In the genomic region with DNA sequence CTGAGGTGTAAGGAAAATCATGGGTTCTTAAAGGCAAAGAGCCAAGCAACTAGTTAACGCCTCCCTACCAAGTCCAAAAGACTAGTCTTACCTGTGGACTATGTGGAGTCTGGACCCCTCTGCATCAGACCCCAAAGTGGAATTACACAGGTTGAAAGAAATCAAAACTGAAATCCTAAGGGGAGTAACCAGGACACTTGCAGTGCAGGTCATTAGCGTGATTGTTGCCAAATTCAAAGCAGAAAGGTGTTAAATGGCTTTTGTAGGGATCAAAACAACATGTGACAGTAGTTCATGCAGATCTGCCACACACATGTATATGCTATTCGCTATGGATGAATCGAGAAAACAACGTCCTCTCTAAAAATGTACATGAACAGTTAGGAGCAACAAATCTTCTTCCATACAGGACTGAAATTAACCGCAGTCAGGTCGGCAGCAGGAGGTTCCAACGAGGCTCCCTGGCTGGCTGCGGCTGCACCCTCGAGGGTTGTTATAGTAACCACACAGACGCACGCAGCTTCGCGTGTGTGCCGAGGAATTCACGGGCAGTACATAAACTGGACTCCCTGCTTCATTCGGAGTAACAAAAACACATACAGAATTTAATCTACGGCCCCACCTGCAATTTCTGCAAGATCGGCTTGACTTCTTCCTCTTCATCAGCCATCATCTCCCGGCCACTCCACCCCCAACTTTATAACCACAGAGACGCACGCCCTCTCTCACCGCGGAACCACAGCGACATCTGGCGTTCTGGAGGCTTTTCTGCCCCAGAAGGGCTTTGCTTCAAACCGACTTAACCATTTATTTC, we compare ENCODE assay signal across 1 cellular context.
TF ChIP-seq lines count a peak whose summit lies in the region.

A gene with protein sequence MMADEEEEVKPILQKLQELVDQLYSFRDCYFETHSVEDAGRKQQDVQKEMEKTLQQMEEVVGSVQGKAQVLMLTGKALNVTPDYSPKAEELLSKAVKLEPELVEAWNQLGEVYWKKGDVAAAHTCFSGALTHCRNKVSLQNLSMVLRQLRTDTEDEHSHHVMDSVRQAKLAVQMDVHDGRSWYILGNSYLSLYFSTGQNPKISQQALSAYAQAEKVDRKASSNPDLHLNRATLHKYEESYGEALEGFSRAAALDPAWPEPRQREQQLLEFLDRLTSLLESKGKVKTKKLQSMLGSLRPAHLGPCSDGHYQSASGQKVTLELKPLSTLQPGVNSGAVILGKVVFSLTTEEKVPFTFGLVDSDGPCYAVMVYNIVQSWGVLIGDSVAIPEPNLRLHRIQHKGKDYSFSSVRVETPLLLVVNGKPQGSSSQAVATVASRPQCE (minus strand): TSS at position 687 of the 814 bp plus-strand sequence. CDS start 14 bp downstream, at position 673.

TF ChIP-seq in GM12878, 131 proteins besides CTCF, POLR2A, EP300 and RAD21 (continued from another document):
- TF ChIP-seq, protein P1, sequence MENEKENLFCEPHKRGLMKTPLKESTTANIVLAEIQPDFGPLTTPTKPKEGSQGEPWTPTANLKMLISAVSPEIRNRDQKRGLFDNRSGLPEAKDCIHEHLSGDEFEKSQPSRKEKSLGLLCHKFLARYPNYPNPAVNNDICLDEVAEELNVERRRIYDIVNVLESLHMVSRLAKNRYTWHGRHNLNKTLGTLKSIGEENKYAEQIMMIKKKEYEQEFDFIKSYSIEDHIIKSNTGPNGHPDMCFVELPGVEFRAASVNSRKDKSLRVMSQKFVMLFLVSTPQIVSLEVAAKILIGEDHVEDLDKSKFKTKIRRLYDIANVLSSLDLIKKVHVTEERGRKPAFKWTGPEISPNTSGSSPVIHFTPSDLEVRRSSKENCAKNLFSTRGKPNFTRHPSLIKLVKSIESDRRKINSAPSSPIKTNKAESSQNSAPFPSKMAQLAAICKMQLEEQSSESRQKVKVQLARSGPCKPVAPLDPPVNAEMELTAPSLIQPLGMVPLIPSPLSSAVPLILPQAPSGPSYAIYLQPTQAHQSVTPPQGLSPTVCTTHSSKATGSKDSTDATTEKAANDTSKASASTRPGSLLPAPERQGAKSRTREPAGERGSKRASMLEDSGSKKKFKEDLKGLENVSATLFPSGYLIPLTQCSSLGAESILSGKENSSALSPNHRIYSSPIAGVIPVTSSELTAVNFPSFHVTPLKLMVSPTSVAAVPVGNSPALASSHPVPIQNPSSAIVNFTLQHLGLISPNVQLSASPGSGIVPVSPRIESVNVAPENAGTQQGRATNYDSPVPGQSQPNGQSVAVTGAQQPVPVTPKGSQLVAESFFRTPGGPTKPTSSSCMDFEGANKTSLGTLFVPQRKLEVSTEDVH (IDR thresholded peaks at IDR 0.05; ENCODE audit: low read depth, partially characterized antibody) = peak; percentile 45
- TF ChIP-seq RUNX3 (IDR thresholded peaks at IDR 0.05; ENCODE audit: low read length) = peak; percentile 97
- TF ChIP-seq RB1 (IDR thresholded peaks at IDR 0.05; ENCODE audit: borderline replicate concordance) = no peak; the same call in 1 of the 2 replicates
- peak; percentile 61; the same call in 1 of the 2 replicates for TF ChIP-seq SMC3 (IDR thresholded peaks at IDR 0.05; ENCODE audit: borderline replicate concordance, low read length)
- TF ChIP-seq ZNF274 (IDR thresholded peaks at IDR 0.05; ENCODE audit: insufficient read depth, insufficient read length) = no peak
- no peak for TF ChIP-seq TCF7 (IDR thresholded peaks at IDR 0.05; ENCODE audit: borderline replicate concordance)
- TF ChIP-seq TCF12 (IDR thresholded peaks at IDR 0.05; ENCODE audit: low read depth, low read length) = 0 out of 2 replicates have a peak, but pooled peaks have one; percentile 27
- TF ChIP-seq CBFB (IDR thresholded peaks at IDR 0.05; ENCODE audit: low read depth) = peak; percentile 77; the same call in 1 of the 2 replicates
- peak; percentile 59 for TF ChIP-seq HCFC1 (IDR thresholded peaks at IDR 0.05; ENCODE audit: low read length)
- TF ChIP-seq, protein P2, sequence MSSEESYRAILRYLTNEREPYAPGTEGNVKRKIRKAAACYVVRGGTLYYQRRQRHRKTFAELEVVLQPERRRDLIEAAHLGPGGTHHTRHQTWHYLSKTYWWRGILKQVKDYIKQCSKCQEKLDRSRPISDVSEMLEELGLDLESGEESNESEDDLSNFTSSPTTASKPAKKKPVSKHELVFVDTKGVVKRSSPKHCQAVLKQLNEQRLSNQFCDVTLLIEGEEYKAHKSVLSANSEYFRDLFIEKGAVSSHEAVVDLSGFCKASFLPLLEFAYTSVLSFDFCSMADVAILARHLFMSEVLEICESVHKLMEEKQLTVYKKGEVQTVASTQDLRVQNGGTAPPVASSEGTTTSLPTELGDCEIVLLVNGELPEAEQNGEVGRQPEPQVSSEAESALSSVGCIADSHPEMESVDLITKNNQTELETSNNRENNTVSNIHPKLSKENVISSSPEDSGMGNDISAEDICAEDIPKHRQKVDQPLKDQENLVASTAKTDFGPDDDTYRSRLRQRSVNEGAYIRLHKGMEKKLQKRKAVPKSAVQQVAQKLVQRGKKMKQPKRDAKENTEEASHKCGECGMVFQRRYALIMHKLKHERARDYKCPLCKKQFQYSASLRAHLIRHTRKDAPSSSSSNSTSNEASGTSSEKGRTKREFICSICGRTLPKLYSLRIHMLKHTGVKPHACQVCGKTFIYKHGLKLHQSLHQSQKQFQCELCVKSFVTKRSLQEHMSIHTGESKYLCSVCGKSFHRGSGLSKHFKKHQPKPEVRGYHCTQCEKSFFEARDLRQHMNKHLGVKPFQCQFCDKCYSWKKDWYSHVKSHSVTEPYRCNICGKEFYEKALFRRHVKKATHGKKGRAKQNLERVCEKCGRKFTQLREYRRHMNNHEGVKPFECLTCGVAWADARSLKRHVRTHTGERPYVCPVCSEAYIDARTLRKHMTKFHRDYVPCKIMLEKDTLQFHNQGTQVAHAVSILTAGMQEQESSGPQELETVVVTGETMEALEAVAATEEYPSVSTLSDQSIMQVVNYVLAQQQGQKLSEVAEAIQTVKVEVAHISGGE (CRISPR knock-in tag; IDR thresholded peaks at IDR 0.05) = no peak
- TF ChIP-seq TCF3 (IDR thresholded peaks at IDR 0.05; ENCODE audit: borderline replicate concordance, insufficient read depth, low read depth, low read length) = no peak
- peak in 1 of 2 experiments; percentile 89; a peak in 2 of 3 replicates for TF ChIP-seq EGR1 (IDR thresholded peaks at IDR 0.05; ENCODE audit: borderline replicate concordance in 1 of 2, low read depth in 2 of 2, low read length in 2 of 2)
- TF ChIP-seq, protein P3, sequence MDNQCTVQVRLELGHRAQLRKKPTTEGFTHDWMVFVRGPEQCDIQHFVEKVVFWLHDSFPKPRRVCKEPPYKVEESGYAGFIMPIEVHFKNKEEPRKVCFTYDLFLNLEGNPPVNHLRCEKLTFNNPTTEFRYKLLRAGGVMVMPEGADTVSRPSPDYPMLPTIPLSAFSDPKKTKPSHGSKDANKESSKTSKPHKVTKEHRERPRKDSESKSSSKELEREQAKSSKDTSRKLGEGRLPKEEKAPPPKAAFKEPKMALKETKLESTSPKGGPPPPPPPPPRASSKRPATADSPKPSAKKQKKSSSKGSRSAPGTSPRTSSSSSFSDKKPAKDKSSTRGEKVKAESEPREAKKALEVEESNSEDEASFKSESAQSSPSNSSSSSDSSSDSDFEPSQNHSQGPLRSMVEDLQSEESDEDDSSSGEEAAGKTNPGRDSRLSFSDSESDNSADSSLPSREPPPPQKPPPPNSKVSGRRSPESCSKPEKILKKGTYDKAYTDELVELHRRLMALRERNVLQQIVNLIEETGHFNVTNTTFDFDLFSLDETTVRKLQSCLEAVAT (IDR thresholded peaks at IDR 0.05) = peak; percentile 87; the same call in 1 of the 2 replicates
- peak; percentile 87; the same call in 1 of the 2 replicates for TF ChIP-seq SIN3A (IDR thresholded peaks at IDR 0.05; ENCODE audit: low read depth, low read length)
- TF ChIP-seq, protein P4, sequence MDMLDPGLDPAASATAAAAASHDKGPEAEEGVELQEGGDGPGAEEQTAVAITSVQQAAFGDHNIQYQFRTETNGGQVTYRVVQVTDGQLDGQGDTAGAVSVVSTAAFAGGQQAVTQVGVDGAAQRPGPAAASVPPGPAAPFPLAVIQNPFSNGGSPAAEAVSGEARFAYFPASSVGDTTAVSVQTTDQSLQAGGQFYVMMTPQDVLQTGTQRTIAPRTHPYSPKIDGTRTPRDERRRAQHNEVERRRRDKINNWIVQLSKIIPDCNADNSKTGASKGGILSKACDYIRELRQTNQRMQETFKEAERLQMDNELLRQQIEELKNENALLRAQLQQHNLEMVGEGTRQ (IDR thresholded peaks at IDR 0.05; ENCODE audit: borderline replicate concordance, low read depth, low read length) = no peak
- 0 out of 2 replicates have a peak, but pooled peaks have one; percentile 5 for TF ChIP-seq JUND (IDR thresholded peaks at IDR 0.05; ENCODE audit: low read depth, low read length)
- no peak for TF ChIP-seq BRCA1 (IDR thresholded peaks at IDR 0.05; ENCODE audit: low read depth, low read length)
- 0 out of 2 replicates have a peak, but pooled peaks have one; percentile 56 for TF ChIP-seq MYB (IDR thresholded peaks at IDR 0.05; ENCODE audit: borderline replicate concordance, low read depth, low read length)
- 0 out of 2 replicates have a peak, but pooled peaks have one; percentile 44 for TF ChIP-seq IRF4 (IDR thresholded peaks at IDR 0.05; ENCODE audit: low read depth, low read length)
- 0 out of 2 replicates have a peak, but pooled peaks have one; percentile 19 for TF ChIP-seq TBL1XR1 (IDR thresholded peaks at IDR 0.05; ENCODE audit: low read depth, low read length)
- TF ChIP-seq, protein P5, sequence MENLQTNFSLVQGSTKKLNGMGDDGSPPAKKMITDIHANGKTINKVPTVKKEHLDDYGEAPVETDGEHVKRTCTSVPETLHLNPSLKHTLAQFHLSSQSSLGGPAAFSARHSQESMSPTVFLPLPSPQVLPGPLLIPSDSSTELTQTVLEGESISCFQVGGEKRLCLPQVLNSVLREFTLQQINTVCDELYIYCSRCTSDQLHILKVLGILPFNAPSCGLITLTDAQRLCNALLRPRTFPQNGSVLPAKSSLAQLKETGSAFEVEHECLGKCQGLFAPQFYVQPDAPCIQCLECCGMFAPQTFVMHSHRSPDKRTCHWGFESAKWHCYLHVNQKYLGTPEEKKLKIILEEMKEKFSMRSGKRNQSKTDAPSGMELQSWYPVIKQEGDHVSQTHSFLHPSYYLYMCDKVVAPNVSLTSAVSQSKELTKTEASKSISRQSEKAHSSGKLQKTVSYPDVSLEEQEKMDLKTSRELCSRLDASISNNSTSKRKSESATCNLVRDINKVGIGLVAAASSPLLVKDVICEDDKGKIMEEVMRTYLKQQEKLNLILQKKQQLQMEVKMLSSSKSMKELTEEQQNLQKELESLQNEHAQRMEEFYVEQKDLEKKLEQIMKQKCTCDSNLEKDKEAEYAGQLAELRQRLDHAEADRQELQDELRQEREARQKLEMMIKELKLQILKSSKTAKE (IDR thresholded peaks at IDR 0.05; ENCODE audit: low read depth, poor library complexity, severe bottlenecking) = peak; percentile 55
- no peak for TF ChIP-seq MYC (IDR thresholded peaks at IDR 0.05; ENCODE audit: insufficient read depth, insufficient read length, insufficient replicate concordance, low read length, severe bottlenecking)
- TF ChIP-seq FOS (IDR thresholded peaks at IDR 0.05; ENCODE audit: borderline replicate concordance, extremely low read depth, insufficient read length) = no peak
- TF ChIP-seq BCL11A (IDR thresholded peaks at IDR 0.05; ENCODE audit: low read depth, low read length) = no peak
- TF ChIP-seq KAT2A (conservative IDR thresholded peaks at IDR 0.05; ENCODE audit: control insufficient read depth, low read depth, low read length) = no peak
- TF ChIP-seq TAF1 (IDR thresholded peaks at IDR 0.05; ENCODE audit: borderline replicate concordance, low read depth, low read length) = peak; percentile 72; the same call in 1 of the 2 replicates
- TF ChIP-seq EED (IDR thresholded peaks at IDR 0.05; ENCODE audit: low read depth) = 0 out of 2 replicates have a peak, but pooled peaks have one; percentile 35
- no peak for TF ChIP-seq CBX5 (IDR thresholded peaks at IDR 0.05; ENCODE audit: low read depth)
- TF ChIP-seq BMI1 (IDR thresholded peaks at IDR 0.05; ENCODE audit: borderline replicate concordance) = peak; percentile 80
- TF ChIP-seq STAT3 (IDR thresholded peaks at IDR 0.05; ENCODE audit: low read depth, low read length) = no peak
- TF ChIP-seq CREB1 (IDR thresholded peaks at IDR 0.05; ENCODE audit: low read depth) = peak; percentile 54; the same call in 1 of the 2 replicates
- TF ChIP-seq NR2C1 (IDR thresholded peaks at IDR 0.05) = no peak
- TF ChIP-seq NFXL1 (IDR thresholded peaks at IDR 0.05; ENCODE audit: borderline replicate concordance) = no peak
